ENCODE assay signal across 9 cellular contexts in the genomic region with DNA sequence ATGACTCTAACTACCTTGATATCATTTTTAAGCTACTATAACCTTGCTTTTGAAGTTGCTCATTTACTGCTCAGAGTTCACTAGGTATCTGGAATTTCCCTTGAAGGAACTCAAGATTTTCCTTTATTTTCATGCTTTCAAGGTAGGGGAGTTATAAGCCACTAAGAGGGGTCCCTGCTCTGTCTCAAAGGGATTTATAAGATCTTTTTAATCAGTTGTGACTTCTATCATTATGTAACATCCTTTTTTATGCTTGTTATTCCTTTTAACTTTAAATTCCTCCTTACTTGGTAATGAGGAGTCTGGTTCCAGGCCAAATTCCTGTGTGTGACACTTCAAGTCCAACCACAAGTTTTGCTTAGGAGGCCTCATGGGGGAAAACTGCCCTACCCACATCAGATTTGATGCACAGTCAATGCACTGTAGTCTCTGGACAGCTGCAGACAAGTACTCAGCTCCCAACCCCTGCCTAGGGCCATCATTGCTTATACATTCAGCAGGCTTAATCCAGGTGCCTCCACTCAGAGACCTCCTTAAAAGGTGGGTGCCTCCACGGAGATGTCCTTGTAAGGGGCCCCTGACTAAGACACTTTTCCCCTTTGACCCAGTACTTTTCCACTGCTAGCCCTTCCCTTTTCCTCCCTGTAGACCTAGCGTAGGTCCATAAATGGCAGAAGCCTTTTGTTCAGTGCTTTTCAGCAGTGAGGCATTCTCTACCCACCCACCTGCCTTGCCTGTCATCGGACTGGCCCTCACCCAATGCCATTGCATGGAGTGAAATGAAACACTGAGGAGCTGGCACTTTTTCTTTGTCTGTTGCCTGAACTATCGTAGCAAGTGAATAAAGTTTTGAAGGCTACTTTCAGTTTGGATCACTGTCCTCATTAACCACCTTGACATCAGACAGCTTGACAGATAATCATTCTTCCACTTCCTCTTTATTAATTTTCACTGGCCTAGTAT. TPM values are rescaled to one million over a fixed set of nuclear protein-coding genes. Genes with fewer than 3 reads are reported as not detected.
A peak's percentile ranks its signal among the peaks of the same experiment; 100 is the strongest.
DNase-seq lines count a peak whose midpoint lies in the region; ATAC-seq and TF ChIP-seq lines count a peak whose summit lies in the region.
"Had no signal": no experiment of that assay in that cellular context is flagged by ENCODE, and none has a peak within 500 bp of the region (broad histone marks: within the 10 kb centered on the region; RNA-seq: fewer than 3 reads in every experiment).

No MANE protein-coding gene starts in this region.

- H3K9me3 Mint-ChIP-seq in T-helper 2 cell treated with Interferon-gamma antibody and Interleukin-4, amounts not matched to agents 5 μg/mL and 100 μg/mL, for 36 hours = peaks cover 33% of the 10 kb centered on the region

- no peak overlapping the region for H3K4me3 Mint-ChIP-seq in T-helper 2 cell treated with Interferon-gamma antibody and Interleukin-4, amounts not matched to agents 5 μg/mL and 100 μg/mL, for 36 hours

- TF ChIP-seq POLR2A in esophagus squamous epithelium (IDR thresholded peaks at IDR 0.05) (no peak), spleen (IDR thresholded peaks at IDR 0.05) (no peak)

- intact Hi-C loops in esophagus squamous epithelium (cut with DNase I) = no loop called here
- intact Hi-C loops in spleen (cut with DNase I; ENCODE audit: low total_unique reads) = no loop called here

- H3K27ac ChIP-seq in BLaER1 treated with 17β-estradiol and CSF1 and Interleukin-3, amounts not matched to agents 10 nM and 100 nM = no peak overlapping the region
- peak overlapping the region; percentile 3 to 69 (median 32) for H3K27ac ChIP-seq in esophagus squamous epithelium
- peak overlapping the region in 3 of 8 donors; percentile 20 to 50 (median 20) for H3K27ac ChIP-seq in spleen
- H3K27ac ChIP-seq: cardiac muscle cell had no signal

- H3K4me1 Mint-ChIP-seq in T-helper 2 cell treated with Interferon-gamma antibody and Interleukin-4, amounts not matched to agents 5 μg/mL and 100 μg/mL, for 36 hours (ENCODE audit: low read depth) = peaks cover 3% of the 10 kb centered on the region

- no peaks in the 10 kb centered on the region for H3K27me3 Mint-ChIP-seq in T-helper 2 cell treated with Interferon-gamma antibody and Interleukin-4, amounts not matched to agents 5 μg/mL and 100 μg/mL, for 36 hours (ENCODE audit: low read depth)

- peaks cover 7 to 19% (median 9%) of the 10 kb centered on the region in 10 experiments; a peak in 18 of 20 replicates for H3K4me1 ChIP-seq in BLaER1 treated with 17β-estradiol and CSF1 and Interleukin-3, amounts not matched to agents 10 nM and 100 nM
- H3K4me1 ChIP-seq in esophagus squamous epithelium (peaks cover 3 to 16% (median 5%) of the 10 kb centered on the region in 3 donors), spleen (peaks cover 0 to 16% (median 10%) of the 10 kb centered on the region in 6 donors)

- no peak for TF ChIP-seq CTCF in esophagus squamous epithelium (IDR thresholded peaks at IDR 0.05)
- TF ChIP-seq CTCF in spleen (IDR thresholded peaks at IDR 0.05 in 8 of 11, conservative IDR thresholded peaks at IDR 0.05 in 3 of 11) = no peak

- peaks cover 12 to 75% (median 43%) of the 10 kb centered on the region in 11 experiments for H3K9me3 ChIP-seq in BLaER1 treated with 17β-estradiol and CSF1 and Interleukin-3, amounts not matched to agents 10 nM and 100 nM (replicated peaks in 1 of 11)
- H3K9me3 ChIP-seq in esophagus squamous epithelium (peaks cover 0 to 12% (median 0%) of the 10 kb centered on the region in 3 donors), spleen (peaks cover 0 to 48% (median 36%) of the 10 kb centered on the region in 8 donors)

- no peaks in the 10 kb centered on the region for H4K20me1 ChIP-seq in BLaER1 treated with 17β-estradiol and CSF1 and Interleukin-3, amounts not matched to agents 10 nM and 100 nM

- DNase-seq in esophagus squamous epithelium (lab: John Stamatoyannopoulos, UW) = no peak
- DNase-seq in NCI-H510A treated with DMSO at 0.1 percent for 48 hours (lab: John Stamatoyannopoulos, UW) = no peak
- no peak for DNase-seq in T-helper 2 cell treated with Interferon-gamma antibody and Interleukin-4, amounts not matched to agents 5 μg/mL and 100 μg/mL, for 36 hours (ENCODE audit: low spot score)
- no peak for DNase-seq in spleen
- DNase-seq in UCSD-AML1 (lab: John Stamatoyannopoulos, UW; ENCODE audit: unreplicated experiment) = no peak

- no peak overlapping the region for H3K4me3 ChIP-seq in BLaER1 treated with 17β-estradiol and CSF1 and Interleukin-3, amounts not matched to agents 10 nM and 100 nM
- H3K4me3 ChIP-seq in esophagus squamous epithelium (peak overlapping the region in 3 of 4 donors; percentile 3 to 14 (median 13)), spleen (no peak overlapping the region)
- H3K4me3 ChIP-seq: cardiac muscle cell had no signal

- H3K27ac Mint-ChIP-seq in T-helper 2 cell treated with Interferon-gamma antibody and Interleukin-4, amounts not matched to agents 5 μg/mL and 100 μg/mL, for 36 hours = no peak overlapping the region

- peak overlapping the region in 9 of 11 experiments; percentile 25 to 76 (median 48); a peak in 16 of 22 replicates for H3K4me2 ChIP-seq in BLaER1 treated with 17β-estradiol and CSF1 and Interleukin-3, amounts not matched to agents 10 nM and 100 nM

- peaks cover 0 to 5% (median 0%) of the 10 kb centered on the region in 11 experiments; a peak in 1 of 22 replicates for H3K36me3 ChIP-seq in BLaER1 treated with 17β-estradiol and CSF1 and Interleukin-3, amounts not matched to agents 10 nM and 100 nM
- no peaks in the 10 kb centered on the region for H3K36me3 ChIP-seq in esophagus squamous epithelium
- no peaks in the 10 kb centered on the region for H3K36me3 ChIP-seq in spleen
- H3K36me3 ChIP-seq: cardiac muscle cell had no signal

- H3K36me3 Mint-ChIP-seq in T-helper 2 cell treated with Interferon-gamma antibody and Interleukin-4, amounts not matched to agents 5 μg/mL and 100 μg/mL, for 36 hours (ENCODE audit: low read depth) = peaks cover 7% of the 10 kb centered on the region

- H3K27me3 ChIP-seq in BLaER1 treated with 17β-estradiol and CSF1 and Interleukin-3, amounts not matched to agents 10 nM and 100 nM = no peaks in the 10 kb centered on the region
- H3K27me3 ChIP-seq in esophagus squamous epithelium (no peaks in the 10 kb centered on the region), spleen (replicated peaks in 1 of 7) (no peaks in the 10 kb centered on the region)
- H3K27me3 ChIP-seq: cardiac muscle cell had no signal

- H3K9ac ChIP-seq in BLaER1 treated with 17β-estradiol and CSF1 and Interleukin-3, amounts not matched to agents 10 nM and 100 nM = no peak overlapping the region; a peak in 1 of 22 replicates

- WGBS in esophagus squamous epithelium, 2 donors = 43 to 54% methylated on average over 4 of the region's 4 CpGs
- WGBS in spleen, 5 donors = 60 to 74% (median 68%) methylated on average over 4 of the region's 4 CpGs

- ATAC-seq in GM21367 (IDR thresholded peaks at IDR 0.05; ENCODE audit: unreplicated experiment) (peak; percentile 91), HG03469 (IDR thresholded peaks at IDR 0.05; ENCODE audit: unreplicated experiment) (peak; percentile 92)

RNA-seq across cellular contexts. Expression of a gene that starts 23.9 kb away (rescaled TPM):
- 10 to 100 TPM in 2 of 4 donors, 1 to 10 TPM in 2; 3.5 to 15.1 (median 8.3) TPM for total RNA-seq in esophagus squamous epithelium
- 10 to 100 TPM in 1 of 7 donors, 1 to 10 TPM in 6; 2.3 to 10.4 (median 5.1) TPM for total RNA-seq in spleen
- 1 to 10 TPM; 1.9 to 4.0 (median 2.8) TPM for polyA plus RNA-seq in spleen

Comparison
In these comparisons a context has a peak if more than half of its experiments do, and no peak if none do; other contexts are left out.
1. H3K27ac ChIP-seq: peak in esophagus squamous epithelium (4 of 4); none in BLaER1 treated with 17β-estradiol and CSF1 and Interleukin-3, amounts not matched to agents 10 nM and 100 nM (0 of 11).
2. H3K4me3 ChIP-seq: peak in esophagus squamous epithelium (3 of 4); none in BLaER1 treated with 17β-estradiol and CSF1 and Interleukin-3, amounts not matched to agents 10 nM and 100 nM (0 of 10) and spleen (0 of 8).